Comparison of ENCODE assay signal across 20 cellular contexts in the genomic region with DNA sequence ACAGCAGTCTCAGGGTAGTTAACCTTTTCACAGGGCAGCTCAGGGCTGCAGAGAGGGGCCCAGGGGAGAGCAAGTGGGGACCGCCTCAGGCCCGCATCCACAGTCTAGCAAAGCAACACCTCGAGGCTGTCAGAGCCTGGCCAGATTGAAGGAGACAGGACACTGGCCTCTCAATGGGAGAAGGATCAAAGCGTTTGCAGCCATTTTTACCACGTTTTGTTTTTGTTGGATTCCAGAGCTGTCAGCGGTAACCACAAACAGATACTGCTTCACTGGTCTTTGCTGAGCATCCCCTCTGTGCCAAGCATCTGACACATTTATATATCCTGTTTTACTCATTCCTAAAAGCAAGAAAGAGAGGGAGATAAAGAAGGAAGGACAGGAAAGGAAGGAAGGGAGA.
DNase-seq lines count a peak whose midpoint lies in the region; ATAC-seq and TF ChIP-seq lines count a peak whose summit lies in the region.
"Had no signal": no experiment of that assay in that cellular context is flagged by ENCODE, and none has a peak within 500 bp of the region (broad histone marks: within the 10 kb centered on the region; RNA-seq: fewer than 3 reads in every experiment).

No MANE protein-coding gene starts in this region.

- H3K79me1 ChIP-seq in IMR-90 (ENCODE audit: low read depth in 1 of 2, low read length in 2 of 2) = no peaks in the 10 kb centered on the region

- no CpG with 5 or more reads among the region's 6 CpGs for WGBS in IMR-90 (ENCODE audit: extremely low coverage in 2 of 2, insufficient read length in 1 of 2), 2 experiments
- 77 to 83% methylated on average over 6 of the region's 6 CpGs for WGBS in endodermal cell (ENCODE audit: insufficient coverage in 1 of 2, insufficient read length in 1 of 2), 2 experiments
- WGBS in mesodermal cell (ENCODE audit: insufficient coverage in 2 of 2), 2 experiments = 57 to 63% methylated on average over 6 of the region's 6 CpGs

- H3K23ac ChIP-seq in IMR-90 (ENCODE audit: low read depth, low read length) = no peak overlapping the region

- H3K36me3 ChIP-seq in IMR-90 (ENCODE audit: control insufficient read depth, insufficient read depth, low read length) = no peaks in the 10 kb centered on the region
- H3K36me3 ChIP-seq in endodermal cell (ENCODE audit: control insufficient read depth, insufficient read depth, low read length) = no peaks in the 10 kb centered on the region
- no peaks in the 10 kb centered on the region for H3K36me3 ChIP-seq in mesodermal cell (ENCODE audit: control insufficient read depth, insufficient read depth, low read length)
- H3K36me3 ChIP-seq in HAP-1 (replicated peaks) = no peaks in the 10 kb centered on the region
- H3K36me3 ChIP-seq: BE2C, upper lobe of right lung had no signal

- H3K56ac ChIP-seq in IMR-90 (ENCODE audit: extremely low read depth, insufficient read depth, low read length) = no peak overlapping the region

- H2BK20ac ChIP-seq in IMR-90 (ENCODE audit: low read depth, low read length) = no peak overlapping the region

- TF ChIP-seq POLR2A in IMR-90 (IDR thresholded peaks at IDR 0.05; ENCODE audit: low read depth, low read length) = no peak

- no peak overlapping the region for H3K4me3 Mint-ChIP-seq in endodermal cell
- H3K4me3 Mint-ChIP-seq: activated CD4-positive, alpha-beta T cell treated with anti-CD3 and anti-CD28 coated beads, Interleukin-2, amount 10 ng/mL, durations not matched to agents 7 days and 5 days; natural killer cell treated with Interleukin-12 subunit alpha and Interleukin-12 subunit beta and Interleukin-15 and Interleukin-18, amount 100 ng/mL, for 72 hours had no signal

- H2AK5ac ChIP-seq in IMR-90 (ENCODE audit: low read depth, low read length) = no peak overlapping the region

- no peak overlapping the region for H3K4me2 ChIP-seq in IMR-90 (ENCODE audit: low read depth, low read length)

- dilution Hi-C loops in IMR-90 (cut with HindIII; ENCODE audit: low sequenced_read_pairs, unreplicated experiment) = no loop called here

- DNase-seq in EH (ENCODE audit: low read depth) (peak; percentile 66), IMR-90 (peak; percentile 6), endodermal cell (peak; percentile 54), NCI-H1417 treated with DMSO at 0.1 percent for 48 hours (lab: John Stamatoyannopoulos, UW) (no peak), HAP-1 (ENCODE audit: low spot score in 2 of 2) (no peak)
- DNase-seq in effector CD8-positive, alpha-beta T cell (lab: John Stamatoyannopoulos, UW) = no peak
- DNase-seq: activated CD4-positive, alpha-beta T cell treated with anti-CD3 and anti-CD28 coated beads, Interleukin-2, amount 10 ng/mL, durations not matched to agents 7 days and 5 days; activated CD8-positive, alpha-beta memory T cell treated with anti-CD3 and anti-CD28 coated beads, Interleukin-2, amount 50 U/mL, for 4 hours; activated effector memory CD4-positive, alpha-beta T cell treated with anti-CD3 and anti-CD28 coated beads, Interleukin-2, amount 50 U/mL, for 16 hours; BE2C; effector memory CD4-positive, alpha-beta T cell; GF-D8; Kasumi-1; NCI-H1105 treated with DMSO at 0.1 percent for 48 hours; NCI-H526 treated with DMSO at 0.1 percent for 48 hours; stimulated activated CD4-positive, alpha-beta T cell treated with anti-CD3 and anti-CD28 coated beads, Interleukin-4, amount 100 ng/mL, for 24 hours; upper lobe of right lung had no signal

- intact Hi-C loops in IMR-90 (cut with micrococcal nuclease) = no loop called here

- CTCF ChIA-PET in IMR-90 (lab: Yijun Ruan, JAX) = no interaction called here

- no peak for TF ChIP-seq RAD21 in IMR-90 (IDR thresholded peaks at IDR 0.05; ENCODE audit: low read length)

- H3K4me1 Mint-ChIP-seq in endodermal cell = peaks cover 40% of the 10 kb centered on the region
- H3K4me1 Mint-ChIP-seq: activated CD4-positive, alpha-beta T cell treated with anti-CD3 and anti-CD28 coated beads, Interleukin-2, amount 10 ng/mL, durations not matched to agents 7 days and 5 days had no signal

- H3K36me3 Mint-ChIP-seq in endodermal cell (ENCODE audit: low read depth) = no peaks in the 10 kb centered on the region
- H3K36me3 Mint-ChIP-seq: natural killer cell treated with Interleukin-12 subunit alpha and Interleukin-12 subunit beta and Interleukin-15 and Interleukin-18, amount 100 ng/mL, for 72 hours had no signal

- no peak overlapping the region for H3K27ac Mint-ChIP-seq in endodermal cell
- H3K27ac Mint-ChIP-seq: activated CD4-positive, alpha-beta T cell treated with anti-CD3 and anti-CD28 coated beads, Interleukin-2, amount 10 ng/mL, durations not matched to agents 7 days and 5 days; natural killer cell treated with Interleukin-12 subunit alpha and Interleukin-12 subunit beta and Interleukin-15 and Interleukin-18, amount 100 ng/mL, for 72 hours had no signal

- H3K4me3 ChIP-seq in IMR-90 (ENCODE audit: insufficient read depth, low read depth, low read length) = no peak overlapping the region
- no peak overlapping the region for H3K4me3 ChIP-seq in endodermal cell (ENCODE audit: low read length)
- H3K4me3 ChIP-seq in mesodermal cell (ENCODE audit: extremely low read depth, insufficient read depth, low read length, poor library complexity, severe bottlenecking) = no peak overlapping the region
- H3K4me3 ChIP-seq in HAP-1 = no peak overlapping the region
- H3K4me3 ChIP-seq: upper lobe of right lung had no signal

- H2BK120ac ChIP-seq in IMR-90 (ENCODE audit: low read depth, low read length) = no peak overlapping the region

- POLR2A ChIA-PET in IMR-90 (lab: Charles Lee; ENCODE audit: unreplicated experiment) = no interaction called here

- ATAC-seq in IMR-90 (ENCODE audit: low read depth) = no peak
- ATAC-seq in HG03432 (IDR thresholded peaks at IDR 0.05; ENCODE audit: unreplicated experiment) = no peak
- ATAC-seq: upper lobe of right lung had no signal

- no peaks in the 10 kb centered on the region for H3K27me3 Mint-ChIP-seq in endodermal cell (ENCODE audit: insufficient read depth)
- H3K27me3 Mint-ChIP-seq: activated CD4-positive, alpha-beta T cell treated with anti-CD3 and anti-CD28 coated beads, Interleukin-2, amount 10 ng/mL, durations not matched to agents 7 days and 5 days had no signal

- no peak overlapping the region for H3K27ac ChIP-seq in IMR-90 (ENCODE audit: insufficient read depth, low read length)
- H3K27ac ChIP-seq in endodermal cell (ENCODE audit: low read depth, low read length) = no peak overlapping the region
- peak overlapping the region; percentile 46 for H3K27ac ChIP-seq in mesodermal cell (ENCODE audit: low read depth, low read length, severe bottlenecking)
- H3K27ac ChIP-seq: upper lobe of right lung had no signal

- no peak overlapping the region for H4K8ac ChIP-seq in IMR-90 (ENCODE audit: low read depth in 2 of 2, low read length in 2 of 2)

- in situ Hi-C loops in IMR-90 (cut with MboI; ENCODE audit: low sequenced_read_pairs) = no loop called here
- in situ Hi-C loops in HAP-1 (cut with MboI; ENCODE audit: low sequenced_read_pairs) = no loop called here

- no peak overlapping the region for H3K18ac ChIP-seq in IMR-90 (ENCODE audit: low read depth, low read length)

- no peak overlapping the region for H2BK15ac ChIP-seq in IMR-90 (ENCODE audit: low read depth, low read length)

- no peaks in the 10 kb centered on the region for H3K9me3 Mint-ChIP-seq in endodermal cell
- H3K9me3 Mint-ChIP-seq: activated CD4-positive, alpha-beta T cell treated with anti-CD3 and anti-CD28 coated beads, Interleukin-2, amount 10 ng/mL, durations not matched to agents 7 days and 5 days; natural killer cell treated with Interleukin-12 subunit alpha and Interleukin-12 subunit beta and Interleukin-15 and Interleukin-18, amount 100 ng/mL, for 72 hours had no signal

- BruUV-seq in IMR-90 (replicated peaks; lab: Mats Ljungman, UMichigan) = no TSS peak

- 0 out of 2 replicates have a peak, but pooled peaks cover 1% of the 10 kb centered on the region for H3K4me1 ChIP-seq in IMR-90 (ENCODE audit: control insufficient read depth, insufficient read depth, low read length)
- peaks cover 14% of the 10 kb centered on the region for H3K4me1 ChIP-seq in endodermal cell (ENCODE audit: control insufficient read depth, insufficient read depth, low read length)
- peaks cover 31% of the 10 kb centered on the region for H3K4me1 ChIP-seq in mesodermal cell (ENCODE audit: control insufficient read depth, insufficient read depth, low read length, poor library complexity, severe bottlenecking)
- H3K4me1 ChIP-seq in HAP-1 = no peaks in the 10 kb centered on the region
- H3K4me1 ChIP-seq: BE2C, upper lobe of right lung had no signal

- no peak overlapping the region for H3K4ac ChIP-seq in IMR-90 (ENCODE audit: low read depth, low read length)

- H4K91ac ChIP-seq in IMR-90 (ENCODE audit: insufficient read depth, low read depth, low read length) = no peak overlapping the region

- H3K9ac ChIP-seq in IMR-90 (ENCODE audit: low read depth, low read length) = no peak overlapping the region
- H3K9ac ChIP-seq in endodermal cell (ENCODE audit: extremely low read depth, low read length, poor library complexity, severe bottlenecking) = no peak overlapping the region

- H3K14ac ChIP-seq in IMR-90 (replicated peaks; ENCODE audit: low read depth, low read length) = no peak overlapping the region

- no peak overlapping the region for H4K5ac ChIP-seq in IMR-90 (ENCODE audit: low read depth, low read length)

- H2AFZ ChIP-seq in IMR-90 (replicated peaks; ENCODE audit: low read length, poor library complexity) = no peak overlapping the region

- peaks cover 27% of the 10 kb centered on the region for H3K27me3 ChIP-seq in IMR-90 (ENCODE audit: control insufficient read depth, insufficient read depth, low read length)
- no peaks in the 10 kb centered on the region for H3K27me3 ChIP-seq in endodermal cell (ENCODE audit: control insufficient read depth, insufficient read depth, low read length, poor library complexity, severe bottlenecking)
- no peaks in the 10 kb centered on the region for H3K27me3 ChIP-seq in HAP-1 (ENCODE audit: low read depth)
- H3K27me3 ChIP-seq: BE2C, upper lobe of right lung had no signal

- H3K9me1 ChIP-seq in IMR-90 (ENCODE audit: insufficient read depth, low read length) = no peaks in the 10 kb centered on the region

- H2BK5ac ChIP-seq in IMR-90 (ENCODE audit: low read depth, low read length, poor library complexity, severe bottlenecking) = no peak overlapping the region

- H3K9me3 ChIP-seq in IMR-90 (ENCODE audit: control insufficient read depth, insufficient read depth, low read length) = no peaks in the 10 kb centered on the region
- H3K9me3 ChIP-seq in endodermal cell (ENCODE audit: control insufficient read depth, low read length) = no peaks in the 10 kb centered on the region
- no peaks in the 10 kb centered on the region for H3K9me3 ChIP-seq in mesodermal cell (ENCODE audit: control insufficient read depth, low read length)
- H3K9me3 ChIP-seq in HAP-1 = no peaks in the 10 kb centered on the region
- H3K9me3 ChIP-seq: BE2C, upper lobe of right lung had no signal

- H2AK9ac ChIP-seq in IMR-90 (replicated peaks; ENCODE audit: low read depth, low read length, poor library complexity) = no peak overlapping the region

- no peaks in the 10 kb centered on the region for H4K20me1 ChIP-seq in IMR-90 (ENCODE audit: insufficient read depth, low read length)

- TF ChIP-seq CTCF in IMR-90 (conservative IDR thresholded peaks at IDR 0.05; ENCODE audit: low read depth, low read length) (no peak), endodermal cell (conservative IDR thresholded peaks at IDR 0.05) (no peak)

TF ChIP-seq in IMR-90, 13 proteins besides CTCF, POLR2A, EP300 and RAD21:
- no peak for TF ChIP-seq RFX5 (IDR thresholded peaks at IDR 0.05; ENCODE audit: low read depth, low read length)
TF ChIP-seq in IMR-90: peak in this region for 0.

Comparison
In these comparisons a context has a peak if more than half of its experiments do, and no peak if none do; other contexts are left out.
1. DNase-seq: peak in EH (single experiment), IMR-90 (single experiment) and endodermal cell (single experiment); none in NCI-H1417 treated with DMSO at 0.1 percent for 48 hours (single experiment), HAP-1 (0 of 2) and effector CD8-positive, alpha-beta T cell (single experiment).